In genomic region chr7:100837099-100837836, GRCh38 we compare ENCODE assay signal across 7 cellular contexts. TPM values are rescaled to one million over a fixed set of nuclear protein-coding genes. Genes with fewer than 3 reads are reported as not detected.
A peak's percentile ranks its signal among the peaks of the same experiment; 100 is the strongest.
DNase-seq lines count a peak whose midpoint lies in the region; ATAC-seq lines count a peak whose summit lies in the region.

No MANE protein-coding gene starts in this region.

- DNase-seq in HuH-7 (ENCODE audit: low spot score) = peak; percentile 76
- peak; percentile 86 to 90 for DNase-seq in SJSA1 (ENCODE audit: low read depth in 1 of 2, low spot score in 2 of 2)
- peak; percentile 88 for DNase-seq in globus pallidus (ENCODE audit: low spot score)
- DNase-seq in nucleus accumbens (lab: John Stamatoyannopoulos, UW) = peak; percentile 23 to 96 (median 86)

- peak overlapping the region; percentile 11 to 76 (median 41) for H3K9ac ChIP-seq in subcutaneous abdominal adipose tissue (ENCODE audit: low read length in 5 of 5)

- H3K4me3 ChIP-seq in SJSA1 (peak overlapping the region; percentile 7), subcutaneous abdominal adipose tissue (ENCODE audit: low read depth in 1 of 5, low read length in 5 of 5) (peak overlapping the region; percentile 59 to 85 (median 66))

- peak overlapping the region; percentile 79 for H3K27ac Mint-ChIP-seq in activated naive CD4-positive, alpha-beta T cell treated with anti-CD3 and anti-CD28 coated beads, Interleukin-2, amount 50 U/mL, for 24 hours

- H3K36me3 ChIP-seq in SJSA1 = no peaks in the 10 kb centered on the region
- no peaks in the 10 kb centered on the region for H3K36me3 ChIP-seq in subcutaneous abdominal adipose tissue (ENCODE audit: control insufficient read depth in 5 of 5, insufficient read depth in 5 of 5, low read length in 5 of 5)

- no peaks in the 10 kb centered on the region for H3K9me3 Mint-ChIP-seq in activated naive CD4-positive, alpha-beta T cell treated with anti-CD3 and anti-CD28 coated beads, Interleukin-2, amount 50 U/mL, for 24 hours

- H3K27ac ChIP-seq in SJSA1 (peak overlapping the region; percentile 21; the same call in 1 of the 2 replicates), subcutaneous abdominal adipose tissue (ENCODE audit: low read depth, low read length) (peak overlapping the region; percentile 78)

- peaks cover 9% of the 10 kb centered on the region for H3K4me1 Mint-ChIP-seq in activated naive CD4-positive, alpha-beta T cell treated with anti-CD3 and anti-CD28 coated beads, Interleukin-2, amount 50 U/mL, for 24 hours

- peak; percentile 78 for ATAC-seq in GM18909 (IDR thresholded peaks at IDR 0.05; ENCODE audit: poor library complexity, unreplicated experiment)

- H3K27me3 Mint-ChIP-seq in activated naive CD4-positive, alpha-beta T cell treated with anti-CD3 and anti-CD28 coated beads, Interleukin-2, amount 50 U/mL, for 24 hours = no peaks in the 10 kb centered on the region

- no peaks in the 10 kb centered on the region for H3K36me3 Mint-ChIP-seq in activated naive CD4-positive, alpha-beta T cell treated with anti-CD3 and anti-CD28 coated beads, Interleukin-2, amount 50 U/mL, for 24 hours

- no peaks in the 10 kb centered on the region for H3K27me3 ChIP-seq in SJSA1 (replicated peaks)
- H3K27me3 ChIP-seq in subcutaneous abdominal adipose tissue (ENCODE audit: control insufficient read depth in 5 of 5, insufficient read depth in 4 of 5, low read length in 5 of 5) = no peaks in the 10 kb centered on the region

- H3K9me3 ChIP-seq in SJSA1 (replicated peaks) = no peaks in the 10 kb centered on the region
- H3K9me3 ChIP-seq in subcutaneous abdominal adipose tissue (ENCODE audit: control insufficient read depth in 5 of 5, low read length in 5 of 5) = no peaks in the 10 kb centered on the region

- H3K4me1 ChIP-seq in SJSA1 (replicated peaks) (peaks cover 8% of the 10 kb centered on the region), subcutaneous abdominal adipose tissue (ENCODE audit: control insufficient read depth in 5 of 5, insufficient read depth in 5 of 5, low read length in 5 of 5) (peaks cover 0 to 21% (median 11%) of the 10 kb centered on the region in 5 donors)

- H3K4me3 Mint-ChIP-seq in activated naive CD4-positive, alpha-beta T cell treated with anti-CD3 and anti-CD28 coated beads, Interleukin-2, amount 50 U/mL, for 24 hours = peak overlapping the region; percentile 85

RNA-seq across cellular contexts. Expression of gene EPHB4, which starts 9.9 kb away (rescaled TPM):
- total RNA-seq in SJSA1 (2014; rRNA removed; shearing (Covaris generic)) = 39.8 and 49.0 TPM in 2 replicates

RNA-seq across cellular contexts. Expression of gene SLC12A9, which starts 15.2 kb away (rescaled TPM):
- 15.2 and 17.8 TPM in 2 replicates for total RNA-seq in SJSA1 (2014; rRNA removed; shearing (Covaris generic))

RNA-seq across cellular contexts. Expression of gene TRIP6, which starts 29.9 kb away (rescaled TPM):
- 88.0 and 95.9 TPM in 2 replicates for total RNA-seq in SJSA1 (2014; rRNA removed; shearing (Covaris generic))

RNA-seq across cellular contexts. Expression of gene SRRT, which starts 37.6 kb away (rescaled TPM):
- total RNA-seq in SJSA1 (2014; rRNA removed; shearing (Covaris generic)) = 64.4 and 76.2 TPM in 2 replicates

RNA-seq across cellular contexts. Expression of gene UFSP1, which starts 52.2 kb away (rescaled TPM):
- 3.1 and 3.7 TPM in 2 replicates for total RNA-seq in SJSA1 (2014; rRNA removed; shearing (Covaris generic))

Comparison
In these comparisons a context has a peak if more than half of its experiments do, and no peak if none do; other contexts are left out.
1. Peak in every context shown above with its lines: DNase-seq, ATAC-seq, H3K4me3 ChIP-seq and H3K27ac ChIP-seq.